Comparison of ENCODE assay signal across 27 cellular contexts in genomic region chr11:15854245-15854644, GRCh38.
A peak's percentile ranks its signal among the peaks of the same experiment; 100 is the strongest.
DNase-seq lines count a peak whose midpoint lies in the region; ATAC-seq, FAIRE-seq and TF ChIP-seq lines count a peak whose summit lies in the region.
"Had no signal": no experiment of that assay in that cellular context is flagged by ENCODE, and none has a peak within 500 bp of the region (broad histone marks: within the 10 kb centered on the region; RNA-seq: fewer than 3 reads in every experiment).

No MANE protein-coding gene starts in this region.

- H3K27ac ChIP-seq in HEK293 (ENCODE audit: extremely low read depth, low read depth, low read length) = no peak overlapping the region
- no peak overlapping the region for H3K27ac ChIP-seq in IMR-90 (ENCODE audit: insufficient read depth, low read length)
- no peak overlapping the region for H3K27ac ChIP-seq in K562 (ENCODE audit: extremely low read depth, low read depth, low read length)
- H3K27ac ChIP-seq in colonic mucosa = no peak overlapping the region
- H3K27ac ChIP-seq: A549; BLaER1 treated with 17β-estradiol and CSF1 and Interleukin-3, amounts not matched to agents 10 nM and 100 nM; GM23248 had no signal

- FAIRE-seq in K562 (lab: Jason Lieb, UNC) = no peak
- FAIRE-seq: A549, D721Med, GM12878, GM19239, H1 had no signal

- peaks cover 8% of the 10 kb centered on the region for H3K27me3 Mint-ChIP-seq in neural crest cell (ENCODE audit: low read depth)
- H3K27me3 Mint-ChIP-seq: CD8-positive, alpha-beta memory T cell had no signal

- H3K36me3 Mint-ChIP-seq in neural crest cell (ENCODE audit: low read depth) = no peaks in the 10 kb centered on the region
- H3K36me3 Mint-ChIP-seq: CD14-positive monocyte; CD8-positive, alpha-beta memory T cell had no signal

- H3K4me1 ChIP-seq in HEK293 (ENCODE audit: control insufficient read depth, insufficient read depth, low read length) (no peaks in the 10 kb centered on the region), IMR-90 (ENCODE audit: control insufficient read depth, insufficient read depth, low read length) (peaks cover 4% of the 10 kb centered on the region), K562 (replicated peaks in 1 of 2; ENCODE audit: control insufficient read depth in 2 of 2, insufficient read depth in 2 of 2, low read length in 2 of 2) (no peaks in the 10 kb centered on the region), colonic mucosa (no peaks in the 10 kb centered on the region)
- H3K4me1 ChIP-seq: A549; BE2C; BLaER1 treated with 17β-estradiol and CSF1 and Interleukin-3, amounts not matched to agents 10 nM and 100 nM had no signal

- H4K91ac ChIP-seq in IMR-90 (ENCODE audit: insufficient read depth, low read depth, low read length) = no peak overlapping the region

- no peak overlapping the region for H3K4me3 Mint-ChIP-seq in neural crest cell
- H3K4me3 Mint-ChIP-seq: CD14-positive monocyte; CD4-positive, alpha-beta T cell; CD8-positive, alpha-beta memory T cell had no signal

- no peak overlapping the region; the same call in 1 of the 2 replicates for H3K4ac ChIP-seq in IMR-90 (ENCODE audit: low read depth, low read length)

- H3K27me3 ChIP-seq in IMR-90 (ENCODE audit: control insufficient read depth, insufficient read depth, low read length) (peaks cover 7% of the 10 kb centered on the region; the same call in 1 of the 2 replicates), K562 (ENCODE audit: control insufficient read depth in 2 of 2, insufficient read depth in 2 of 2, low read length in 2 of 2) (peaks cover 2 to 16% of the 10 kb centered on the region in 2 experiments), colonic mucosa (no peaks in the 10 kb centered on the region)
- H3K27me3 ChIP-seq: BE2C; BLaER1 treated with 17β-estradiol and CSF1 and Interleukin-3, amounts not matched to agents 10 nM and 100 nM had no signal

- dilution Hi-C loops in IMR-90 (cut with HindIII; ENCODE audit: low sequenced_read_pairs, unreplicated experiment) = no loop called here

- H2AFZ ChIP-seq in IMR-90 (replicated peaks; ENCODE audit: low read length, poor library complexity) (no peak overlapping the region), K562 (ENCODE audit: low read depth, low read length) (no peak overlapping the region)
- H2AFZ ChIP-seq: GM23248 had no signal

- intact Hi-C loops in IMR-90 (cut with micrococcal nuclease) = no loop called here
- intact Hi-C loops in K562 (cut with micrococcal nuclease) = loop anchor here (10.0 kb wide), 1 partner anchor 761 kb away; no protein-coding TSS in a partner anchor
- intact Hi-C loops in head of caudate nucleus (cut with DNase I) = no loop called here
- intact Hi-C loops in colonic mucosa (cut with DNase I) = loop anchor here (5.0 kb wide), 1 partner anchor 758 kb away; no protein-coding TSS in a partner anchor

- H3K79me2 ChIP-seq in K562 (ENCODE audit: control insufficient read depth, insufficient read depth, low read length) = no peaks in the 10 kb centered on the region

- BruUV-seq in IMR-90 (replicated peaks; lab: Mats Ljungman, UMichigan) = no TSS peak
- no TSS peak for BruUV-seq in K562 (replicated peaks; lab: Mats Ljungman, UMichigan)

- H3K4me3 ChIP-seq in HEK293 (ENCODE audit: low read depth, low read length) = no peak overlapping the region
- no peak overlapping the region for H3K4me3 ChIP-seq in IMR-90 (ENCODE audit: insufficient read depth, low read depth, low read length)
- H3K4me3 ChIP-seq in K562 = no peak overlapping the region
- no peak overlapping the region for H3K4me3 ChIP-seq in colonic mucosa
- H3K4me3 ChIP-seq: A549; BLaER1 treated with 17β-estradiol and CSF1 and Interleukin-3, amounts not matched to agents 10 nM and 100 nM; GM12878; GM23248 had no signal

- H3K27ac Mint-ChIP-seq in neural crest cell (ENCODE audit: unreplicated experiment) = peak overlapping the region; percentile 65
- H3K27ac Mint-ChIP-seq: CD4-positive, alpha-beta T cell had no signal

- no peak overlapping the region for H4K5ac ChIP-seq in IMR-90 (ENCODE audit: low read depth, low read length)

- H4K8ac ChIP-seq in IMR-90 (ENCODE audit: low read depth in 2 of 2, low read length in 2 of 2) = no peak overlapping the region

- H2AK9ac ChIP-seq in IMR-90 (replicated peaks; ENCODE audit: low read depth, low read length, poor library complexity) = no peak overlapping the region

- H3K14ac ChIP-seq in IMR-90 (replicated peaks; ENCODE audit: low read depth, low read length) = no peak overlapping the region

- TF ChIP-seq POLR2A in IMR-90 (IDR thresholded peaks at IDR 0.05; ENCODE audit: low read depth, low read length) (no peak), K562 (conservative IDR thresholded peaks at IDR 0.05) (no peak)

- H3K4me2 ChIP-seq in IMR-90 (ENCODE audit: low read depth, low read length) = no peak overlapping the region
- H3K4me2 ChIP-seq in K562 (ENCODE audit: insufficient read depth, low read length) = no peak overlapping the region
- H3K4me2 ChIP-seq: A549; BLaER1 treated with 17β-estradiol and CSF1 and Interleukin-3, amounts not matched to agents 10 nM and 100 nM had no signal

- no peak overlapping the region for H3K56ac ChIP-seq in IMR-90 (ENCODE audit: extremely low read depth, insufficient read depth, low read length)

- H3K9ac ChIP-seq in IMR-90 (ENCODE audit: low read depth, low read length) (no peak overlapping the region), K562 (ENCODE audit: insufficient read depth in 1 of 2, low read depth in 2 of 2, low read length in 2 of 2) (no peak overlapping the region), colonic mucosa (ENCODE audit: low read depth in 2 of 2, low read length in 2 of 2) (no peak overlapping the region)
- H3K9ac ChIP-seq: BLaER1 treated with 17β-estradiol and CSF1 and Interleukin-3, amounts not matched to agents 10 nM and 100 nM; GM23248 had no signal

- H3K23ac ChIP-seq in IMR-90 (ENCODE audit: low read depth, low read length) = no peak overlapping the region

- POLR2A ChIA-PET in HEK293 (lab: Yijun Ruan, JAX) (no interaction called here), IMR-90 (lab: Charles Lee; ENCODE audit: unreplicated experiment) (no interaction called here), K562 (lab: Yijun Ruan, JAX) (no interaction called here)

- TF ChIP-seq EP300 in K562 (IDR thresholded peaks at IDR 0.05; ENCODE audit: low read length) = no peak

- H2BK5ac ChIP-seq in IMR-90 (ENCODE audit: low read depth, low read length, poor library complexity, severe bottlenecking) = no peak overlapping the region

- H4K20me1 ChIP-seq in IMR-90 (ENCODE audit: insufficient read depth, low read length) (no peaks in the 10 kb centered on the region), K562 (replicated peaks; ENCODE audit: control insufficient read depth, insufficient read depth, low read length) (no peaks in the 10 kb centered on the region)
- H4K20me1 ChIP-seq: BLaER1 treated with 17β-estradiol and CSF1 and Interleukin-3, amounts not matched to agents 10 nM and 100 nM had no signal

- H3K79me1 ChIP-seq in IMR-90 (ENCODE audit: low read depth in 1 of 2, low read length in 2 of 2) = no peaks in the 10 kb centered on the region

- no peak overlapping the region for H2BK20ac ChIP-seq in IMR-90 (ENCODE audit: low read depth, low read length)

- no peaks in the 10 kb centered on the region for H3K9me1 ChIP-seq in IMR-90 (ENCODE audit: insufficient read depth, low read length)
- no peaks in the 10 kb centered on the region for H3K9me1 ChIP-seq in K562 (ENCODE audit: control insufficient read depth, insufficient read depth, low read length)

- H3K4me1 Mint-ChIP-seq in neural crest cell = peaks cover 29% of the 10 kb centered on the region
- H3K4me1 Mint-ChIP-seq: CD14-positive monocyte; CD8-positive, alpha-beta memory T cell had no signal

- no peak overlapping the region; the same call in 1 of the 2 replicates for H3K18ac ChIP-seq in IMR-90 (ENCODE audit: low read depth, low read length)

- H2BK15ac ChIP-seq in IMR-90 (ENCODE audit: low read depth, low read length) = no peak overlapping the region

- in situ Hi-C loops in IMR-90 (cut with MboI; ENCODE audit: low sequenced_read_pairs) (no loop called here), K562 (cut with MboI) (no loop called here)

- no peaks in the 10 kb centered on the region for H3K9me3 ChIP-seq in HEK293 (ENCODE audit: control insufficient read depth, insufficient read depth, low read depth, low read length)
- no peaks in the 10 kb centered on the region for H3K9me3 ChIP-seq in IMR-90 (ENCODE audit: control insufficient read depth, insufficient read depth, low read length)
- H3K9me3 ChIP-seq in K562 (replicated peaks; ENCODE audit: control insufficient read depth, insufficient read depth, low read depth, low read length) = no peaks in the 10 kb centered on the region
- H3K9me3 ChIP-seq in colonic mucosa = no peaks in the 10 kb centered on the region
- H3K9me3 ChIP-seq: A549; BE2C; BLaER1 treated with 17β-estradiol and CSF1 and Interleukin-3, amounts not matched to agents 10 nM and 100 nM had no signal

- TF ChIP-seq CTCF in HEK293 (tag by site-specific recombination; IDR thresholded peaks at IDR 0.05) (no peak), IMR-90 (conservative IDR thresholded peaks at IDR 0.05; ENCODE audit: low read depth, low read length) (no peak), K562 (IDR thresholded peaks at IDR 0.05 in 2 of 3, conservative IDR thresholded peaks at IDR 0.05 in 1 of 3; ENCODE audit: insufficient read depth in 2 of 3, low read depth in 1 of 3, low read length in 3 of 3) (no peak), neural crest cell (conservative IDR thresholded peaks at IDR 0.05) (no peak), colonic mucosa (IDR thresholded peaks at IDR 0.05) (no peak)

- ATAC-seq in IMR-90 (ENCODE audit: low read depth) = no peak
- ATAC-seq in K562 = no peak
- no peak for ATAC-seq in HG03045 (IDR thresholded peaks at IDR 0.05; ENCODE audit: unreplicated experiment)
- ATAC-seq: A549, GM12878 had no signal

- no peak for TF ChIP-seq RAD21 in IMR-90 (IDR thresholded peaks at IDR 0.05; ENCODE audit: low read length)
- no peak for TF ChIP-seq RAD21 in K562 (CRISPR knock-in tag; conservative IDR thresholded peaks at IDR 0.05 in 1 of 2, IDR thresholded peaks at IDR 0.05 in 1 of 2)

- CTCF ChIA-PET in HEK293 (lab: Yijun Ruan, JAX) = interaction anchor here (0.7 kb wide), 1 partner anchor 608 kb away, joined by 5 read pairs; no protein-coding TSS in a partner anchor
- CTCF ChIA-PET in IMR-90 (lab: Yijun Ruan, JAX) = no interaction called here
- CTCF ChIA-PET in K562 (lab: Yijun Ruan, JAX; ENCODE audit: low intra/inter-chr PET ratio) = no interaction called here

- peak overlapping the region; percentile 36; the same call in 1 of the 2 replicates for H2AK5ac ChIP-seq in IMR-90 (ENCODE audit: low read depth, low read length)

- 0 out of 2 replicates have a peak overlapping the region, but pooled peaks have one; percentile 17 for H2BK120ac ChIP-seq in IMR-90 (ENCODE audit: low read depth, low read length)

- DNase-seq in IMR-90 (no peak), K562 (ENCODE audit: extremely low read depth in 1 of 4, low spot score in 3 of 4) (no peak), neural crest cell (ENCODE audit: low read depth, low spot score) (no peak), head of caudate nucleus (no peak), colonic mucosa (no peak)
- DNase-seq: 8988T; ACHN; AML-193; BE2C; CD4-positive, alpha-beta T cell; CD8-positive, alpha-beta memory T cell; DMS 273 treated with DMSO at 0.1 percent for 48 hours; DMS79; EL; GDM1; GM23248; H7; HCEC 1CT had no signal

- no peaks in the 10 kb centered on the region for H3K9me3 Mint-ChIP-seq in neural crest cell
- H3K9me3 Mint-ChIP-seq: CD4-positive, alpha-beta T cell had no signal

- H3K36me3 ChIP-seq in HEK293 (ENCODE audit: control insufficient read depth in 2 of 2, insufficient read depth in 1 of 2, low read length in 2 of 2) = no peaks in the 10 kb centered on the region
- no peaks in the 10 kb centered on the region for H3K36me3 ChIP-seq in IMR-90 (ENCODE audit: control insufficient read depth, insufficient read depth, low read length)
- no peaks in the 10 kb centered on the region for H3K36me3 ChIP-seq in K562 (ENCODE audit: control insufficient read depth, insufficient read depth, low read length)
- H3K36me3 ChIP-seq in colonic mucosa = no peaks in the 10 kb centered on the region
- H3K36me3 ChIP-seq: BE2C; BLaER1 treated with 17β-estradiol and CSF1 and Interleukin-3, amounts not matched to agents 10 nM and 100 nM had no signal

Comparison
In these comparisons a context has a peak if more than half of its experiments do, and no peak if none do; other contexts are left out.
1. intact Hi-C loops: an anchor here in K562 (10.0 kb wide) and colonic mucosa (5.0 kb wide); none called in IMR-90 and head of caudate nucleus.